In genomic region chr16:69616082-69616481, GRCh38 we compare ENCODE assay signal across 18 cellular contexts.
"Had no signal": no experiment of that assay in that cellular context is flagged by ENCODE, and none has a peak within 500 bp of the region (broad histone marks: within the 10 kb centered on the region; RNA-seq: fewer than 3 reads in every experiment).

No MANE protein-coding gene starts in this region.

- H3K27ac Mint-ChIP-seq: activated CD4-positive, alpha-beta memory T cell treated with anti-CD3 and anti-CD28 coated beads, Interleukin-2, amount 10 ng/mL, durations not matched to agents 7 days and 5 days; activated T-cell treated with anti-CD3 and anti-CD28 coated beads, Interleukin-2, amount 50 U/mL, for 72 hours; progenitor cell of endocrine pancreas; T-helper 2 cell treated with Interferon-gamma antibody and Interleukin-4, amounts not matched to agents 5 μg/mL and 100 μg/mL, for 36 hours had no signal

- H3K27me3 ChIP-seq: spleen had no signal

- ATAC-seq: activated T-cell treated with anti-CD3 and anti-CD28 coated beads, Interleukin-2, amount 50 U/mL, for 72 hours; naive thymus-derived CD4-positive, alpha-beta T cell; sciatic nerve had no signal

- H3K4me3 Mint-ChIP-seq: activated CD4-positive, alpha-beta memory T cell treated with anti-CD3 and anti-CD28 coated beads, Interleukin-2, amount 10 ng/mL, durations not matched to agents 7 days and 5 days; activated T-cell treated with anti-CD3 and anti-CD28 coated beads, Interleukin-2, amount 50 U/mL, for 72 hours; naive thymus-derived CD4-positive, alpha-beta T cell; T-helper 2 cell treated with Interferon-gamma antibody and Interleukin-4, amounts not matched to agents 5 μg/mL and 100 μg/mL, for 36 hours had no signal

- H3K4me3 ChIP-seq: spleen had no signal

- DNase-seq: activated CD4-positive, alpha-beta memory T cell treated with anti-CD3 and anti-CD28 coated beads, Interleukin-2, amount 10 ng/mL, durations not matched to agents 7 days and 5 days; activated CD4-positive, alpha-beta T cell treated with anti-CD3 and anti-CD28 coated beads for 1 hour; activated CD8-positive, alpha-beta memory T cell treated with anti-CD3 and anti-CD28 coated beads, Interleukin-2, amount 50 U/mL, for 4 hours; activated T-cell treated with anti-CD3 and anti-CD28 coated beads, Interleukin-2, amount 50 U/mL, for 72 hours; caudate nucleus; cortex of kidney; effector CD8-positive, alpha-beta T cell; hippocampal formation; mammary epithelial cell; naive thymus-derived CD4-positive, alpha-beta T cell; nucleus accumbens; spleen; stimulated activated CD4-positive, alpha-beta T cell treated with anti-CD3 and anti-CD28 coated beads, Interleukin-2, amount 100 ng/mL, for 24 hours; stimulated activated naive CD4-positive, alpha-beta T cell treated with Interleukin-2 at 50 U/mL for 16 hours had no signal

- H3K27ac ChIP-seq: epithelial cell of prostate, spleen had no signal

- H3K27me3 Mint-ChIP-seq: activated CD4-positive, alpha-beta memory T cell treated with anti-CD3 and anti-CD28 coated beads, Interleukin-2, amount 10 ng/mL, durations not matched to agents 7 days and 5 days; naive thymus-derived CD4-positive, alpha-beta T cell; progenitor cell of endocrine pancreas had no signal

- H3K9me3 Mint-ChIP-seq: activated CD4-positive, alpha-beta memory T cell treated with anti-CD3 and anti-CD28 coated beads, Interleukin-2, amount 10 ng/mL, durations not matched to agents 7 days and 5 days; activated T-cell treated with anti-CD3 and anti-CD28 coated beads, Interleukin-2, amount 50 U/mL, for 72 hours; naive thymus-derived CD4-positive, alpha-beta T cell; T-helper 2 cell treated with Interferon-gamma antibody and Interleukin-4, amounts not matched to agents 5 μg/mL and 100 μg/mL, for 36 hours had no signal

- H3K9me3 ChIP-seq: spleen had no signal
